In genomic region chr3:32945598-32945997, GRCh38 we compare ENCODE assay signal across 2 cellular contexts. TPM values are rescaled to one million over a fixed set of nuclear protein-coding genes. Genes with fewer than 3 reads are reported as not detected.
"Had no signal": no experiment of that assay in that cellular context is flagged by ENCODE, and none has a peak within 500 bp of the region (broad histone marks: within the 10 kb centered on the region; RNA-seq: fewer than 3 reads in every experiment).

No MANE protein-coding gene starts in this region.

RNA-seq across cellular contexts. Expression of gene CCR4, which starts 5.8 kb away (rescaled TPM):
- total RNA-seq: NCI-H460 had no signal
- polyA plus RNA-seq: aorta had no signal
